10 cellular contexts compared by ENCODE assay signal in the genomic region with DNA sequence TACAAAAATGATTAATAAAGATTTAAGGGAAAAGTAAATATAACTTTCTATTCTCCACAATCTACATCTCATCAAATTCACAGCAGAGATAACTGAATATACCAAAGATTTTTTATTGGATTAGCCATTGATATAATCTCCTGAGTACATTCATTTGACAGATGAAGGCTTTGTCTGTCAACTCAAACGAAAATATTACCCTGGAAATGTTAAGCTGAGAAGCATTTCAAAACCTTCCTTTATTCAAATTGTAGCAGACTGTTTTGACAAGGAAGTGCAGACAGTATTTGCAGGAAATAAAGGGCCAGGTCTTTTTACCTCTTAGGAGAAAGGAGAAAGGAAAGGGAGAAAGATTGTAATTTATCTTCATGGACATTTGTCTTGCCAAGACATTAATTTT.
"Had no signal": no experiment of that assay in that cellular context is flagged by ENCODE, and none has a peak within 500 bp of the region (broad histone marks: within the 10 kb centered on the region; RNA-seq: fewer than 3 reads in every experiment).

No MANE protein-coding gene starts in this region.

- H3K4me1 ChIP-seq: HAP-1 had no signal

- H3K4me3 Mint-ChIP-seq: GM23338, H9 had no signal

- H3K9ac ChIP-seq: GM23248 had no signal

- H2AFZ ChIP-seq: GM23248, GM23338 had no signal

- H3K27ac ChIP-seq: GM23248 had no signal

- H3K4me1 Mint-ChIP-seq: GM23338, H9 had no signal

- H3K27ac Mint-ChIP-seq: GM23338, H9 had no signal

- ATAC-seq: GM23338, HCT116 had no signal

- FAIRE-seq: H1, H54 had no signal

- DNase-seq: GM23248, GOT3, H7, H9, HCEC 1CT had no signal

- H3K9me3 ChIP-seq: HAP-1 had no signal

- H3K4me2 ChIP-seq: GM23338 had no signal

- H3K36me3 ChIP-seq: HAP-1 had no signal

- H3K4me3 ChIP-seq: GM23248, GM23338, HAP-1 had no signal
